11 cellular contexts compared by ENCODE assay signal in the genomic region with DNA sequence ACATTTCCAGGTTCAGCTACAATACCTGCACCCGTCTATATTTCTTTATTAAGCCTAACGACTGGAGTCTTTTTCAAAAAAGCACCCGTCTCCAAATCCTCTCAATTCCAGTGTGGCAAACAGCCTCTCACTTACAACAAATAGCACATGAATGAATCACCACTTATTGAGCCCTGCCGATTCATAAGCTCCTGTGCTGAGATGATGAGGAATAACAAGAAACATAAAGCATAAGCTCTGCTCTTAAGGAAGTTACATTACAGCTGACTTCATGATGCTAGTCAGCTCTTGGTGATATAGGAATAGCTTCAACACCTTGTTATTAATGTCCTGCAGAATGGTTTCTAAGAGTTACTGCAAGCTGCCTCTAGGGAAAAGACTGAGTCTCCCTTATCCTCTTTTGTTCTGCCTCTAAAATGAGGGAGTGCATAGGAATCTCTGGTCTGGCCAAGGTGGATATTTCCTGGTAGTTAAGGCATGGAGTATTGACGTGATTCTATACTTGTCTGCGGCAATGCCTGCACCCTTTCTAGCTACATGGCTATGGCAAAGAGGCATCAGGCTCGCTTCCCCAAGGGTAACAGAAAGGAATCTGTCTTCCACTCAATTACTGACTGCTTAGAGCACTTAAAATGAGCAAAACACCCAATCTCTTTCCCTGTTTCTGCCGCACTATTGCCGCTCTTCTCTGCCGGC.
A peak's percentile ranks its signal among the peaks of the same experiment; 100 is the strongest.
DNase-seq lines count a peak whose midpoint lies in the region; ATAC-seq lines count a peak whose summit lies in the region.
"Had no signal": no experiment of that assay in that cellular context is flagged by ENCODE, and none has a peak within 500 bp of the region (broad histone marks: within the 10 kb centered on the region; RNA-seq: fewer than 3 reads in every experiment).

No MANE protein-coding gene starts in this region.

- H3K36me3 Mint-ChIP-seq in activated T-cell treated with anti-CD3 and anti-CD28 coated beads, Interleukin-2, amount 50 U/mL, for 24 hours (ENCODE audit: low read depth), result peaks cover 51% of the 10 kb centered on the region

- H3K27ac Mint-ChIP-seq in activated T-cell treated with anti-CD3 and anti-CD28 coated beads, Interleukin-2, amount 50 U/mL, for 24 hours, result no peak overlapping the region

- H3K4me3 Mint-ChIP-seq in activated T-cell treated with anti-CD3 and anti-CD28 coated beads, Interleukin-2, amount 50 U/mL, for 24 hours, result no peak overlapping the region

- peak; percentile 67 for DNase-seq in AG20443 (ENCODE audit: low spot score)
- DNase-seq in HS-27A (ENCODE audit: low read depth), result peak; percentile 34
- peak; percentile 39 for DNase-seq in brain pericyte (ENCODE audit: low read depth, low spot score)
- peak; percentile 71 for DNase-seq in myocyte (ENCODE audit: low read depth)
- DNase-seq in NCI-H526 (lab: John Stamatoyannopoulos, UW), result no peak
- no peak for DNase-seq in activated T-cell treated with anti-CD3 and anti-CD28 coated beads, Interleukin-2, amount 50 U/mL, for 24 hours
- DNase-seq: naive thymus-derived CD4-positive, alpha-beta T cell; NCI-H446; T-helper 9 cell had no signal

- H3K4me1 Mint-ChIP-seq in activated T-cell treated with anti-CD3 and anti-CD28 coated beads, Interleukin-2, amount 50 U/mL, for 24 hours (ENCODE audit: low read depth), result peaks cover 80% of the 10 kb centered on the region

- no peaks in the 10 kb centered on the region for H3K27me3 Mint-ChIP-seq in activated T-cell treated with anti-CD3 and anti-CD28 coated beads, Interleukin-2, amount 50 U/mL, for 24 hours
- H3K27me3 Mint-ChIP-seq: naive thymus-derived CD4-positive, alpha-beta T cell had no signal

- H3K9me3 Mint-ChIP-seq in activated T-cell treated with anti-CD3 and anti-CD28 coated beads, Interleukin-2, amount 50 U/mL, for 24 hours, result no peaks in the 10 kb centered on the region

- ATAC-seq in HG02840 (IDR thresholded peaks at IDR 0.05; ENCODE audit: low FRiP score, unreplicated experiment), result no peak
- ATAC-seq in HG03457 (IDR thresholded peaks at IDR 0.05; ENCODE audit: unreplicated experiment), result no peak
- ATAC-seq: naive thymus-derived CD4-positive, alpha-beta T cell had no signal

Comparison
In these comparisons a context has a peak if more than half of its experiments do, and no peak if none do; other contexts are left out.
1. DNase-seq: peak in AG20443 (single experiment), HS-27A (single experiment), brain pericyte (single experiment) and myocyte (single experiment); none in NCI-H526 (0 of 2) and activated T-cell treated with anti-CD3 and anti-CD28 coated beads, Interleukin-2, amount 50 U/mL, for 24 hours (single experiment).